ENCODE assay signal across 10 cellular contexts in the genomic region with DNA sequence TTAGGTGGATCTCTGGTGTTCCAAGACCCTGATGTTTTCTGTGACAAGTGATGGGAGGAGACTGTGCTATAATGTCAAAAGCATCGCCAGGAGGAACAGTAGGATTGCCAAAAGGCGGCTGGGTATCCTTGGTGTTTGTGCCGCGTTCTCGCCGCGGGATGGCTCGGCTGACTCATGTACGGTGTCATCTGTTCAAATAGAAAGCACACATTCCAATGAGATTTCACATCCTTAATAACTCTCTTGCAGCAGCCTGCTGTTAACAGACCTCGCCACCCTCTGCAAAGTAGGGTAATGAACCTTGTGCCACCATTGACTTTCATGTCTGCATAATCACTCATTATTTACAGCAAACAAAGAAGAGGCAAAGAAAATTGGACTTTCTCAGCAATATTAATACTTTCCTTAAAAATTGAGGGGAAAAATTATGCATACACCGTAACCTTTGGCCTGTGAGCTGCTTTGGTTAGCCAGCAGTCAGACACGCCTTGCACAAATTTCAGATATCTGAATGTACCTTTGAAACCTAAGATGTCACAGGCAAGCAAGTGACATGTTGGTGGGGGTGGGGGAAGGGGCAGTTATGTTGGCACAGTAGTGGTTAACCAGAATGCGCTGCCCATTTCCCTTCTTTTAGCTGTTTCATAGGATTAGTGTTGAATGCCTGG.
DNase-seq lines count a peak whose midpoint lies in the region; ATAC-seq and TF ChIP-seq lines count a peak whose summit lies in the region.
"Had no signal": no experiment of that assay in that cellular context is flagged by ENCODE, and none has a peak within 500 bp of the region (broad histone marks: within the 10 kb centered on the region; RNA-seq: fewer than 3 reads in every experiment).

No MANE protein-coding gene starts in this region.

- no TSS peak for BruUV-seq in A673 (replicated peaks; lab: Mats Ljungman, UMichigan)

- H3K4me3 ChIP-seq in A673 (ENCODE audit: low read depth, low read length, poor library complexity, severe bottlenecking) (no peak overlapping the region), fibroblast of pulmonary artery (replicated peaks; ENCODE audit: low read depth, low read length) (no peak overlapping the region)

- no peaks in the 10 kb centered on the region for H3K36me3 ChIP-seq in A673 (ENCODE audit: insufficient read depth, low read length, poor library complexity, severe bottlenecking)

- peak; percentile 93 for DNase-seq in A673 (ENCODE audit: low spot score)
- peak; percentile 91 for DNase-seq in HCEC 1CT
- peak; percentile 66 for DNase-seq in SHP77 treated with DMSO at 0.1 percent for 48 hours (lab: John Stamatoyannopoulos, UW)
- peak; percentile 80 for DNase-seq in fibroblast of pulmonary artery (ENCODE audit: low read depth)
- DNase-seq in activated effector memory CD4-positive, alpha-beta T cell treated with anti-CD3 and anti-CD28 coated beads, Interleukin-2, amount 50 U/mL, for 16 hours = no peak
- DNase-seq in NCI-H2081 (lab: John Stamatoyannopoulos, UW) = no peak
- DNase-seq: activated CD8-positive, alpha-beta memory T cell treated with anti-CD3 and anti-CD28 coated beads for 24 hours; stimulated activated naive CD8-positive, alpha-beta T cell treated with anti-CD3 and anti-CD28 coated beads, Interleukin-15, amount 100 ng/mL, for 72 hours had no signal

- H3K27me3 ChIP-seq in A673 (replicated peaks; ENCODE audit: insufficient read depth, low read depth, low read length, poor library complexity) = no peaks in the 10 kb centered on the region

- CTCF ChIA-PET in A673 (lab: Charles Lee) = no interaction called here

- intact Hi-C loops in A673 (cut with micrococcal nuclease; ENCODE audit: unreplicated experiment) = loop anchor here (10.0 kb wide), 1 partner anchor 193 kb away; no protein-coding TSS in a partner anchor

- H3K4me1 ChIP-seq in A673 (ENCODE audit: insufficient read depth, low read length, poor library complexity, severe bottlenecking) = peaks cover 16% of the 10 kb centered on the region

- no peaks in the 10 kb centered on the region for H3K9me3 ChIP-seq in A673 (ENCODE audit: low read depth, low read length, poor library complexity, severe bottlenecking)

- POLR2A ChIA-PET in A673 (lab: Charles Lee; ENCODE audit: low non-redundant PET) = interaction anchor here (0.6 kb wide), 1 partner anchor 1778 kb away, joined by 3 read pairs; no protein-coding TSS in a partner anchor

- no peak overlapping the region for H3K27ac ChIP-seq in A673 (ENCODE audit: low read depth, low read length, poor library complexity, severe bottlenecking)

- ATAC-seq in activated CD4-positive, CD25-positive, alpha-beta regulatory T cell treated with anti-CD3 and anti-CD28 coated beads, Interleukin-2, amount 50 U/mL, for 24 hours = no peak
- ATAC-seq in GM19035 (IDR thresholded peaks at IDR 0.05; ENCODE audit: unreplicated experiment) = no peak
- ATAC-seq: stimulated activated naive CD8-positive, alpha-beta T cell treated with anti-CD3 and anti-CD28 coated beads, Interleukin-15, amount 100 ng/mL, for 72 hours had no signal

- no peak for TF ChIP-seq CTCF in A673 (conservative IDR thresholded peaks at IDR 0.05; ENCODE audit: low read depth, low read length)
- TF ChIP-seq CTCF in fibroblast of pulmonary artery (IDR thresholded peaks at IDR 0.05; ENCODE audit: low read length, missing control alignments) = no peak

Comparison
In these comparisons a context has a peak if more than half of its experiments do, and no peak if none do; other contexts are left out.
1. DNase-seq: peak in A673 (single experiment), HCEC 1CT (single experiment), SHP77 treated with DMSO at 0.1 percent for 48 hours (single experiment) and fibroblast of pulmonary artery (single experiment); none in activated effector memory CD4-positive, alpha-beta T cell treated with anti-CD3 and anti-CD28 coated beads, Interleukin-2, amount 50 U/mL, for 16 hours (single experiment) and NCI-H2081 (0 of 2).